8 cellular contexts compared by ENCODE assay signal in the genomic region with DNA sequence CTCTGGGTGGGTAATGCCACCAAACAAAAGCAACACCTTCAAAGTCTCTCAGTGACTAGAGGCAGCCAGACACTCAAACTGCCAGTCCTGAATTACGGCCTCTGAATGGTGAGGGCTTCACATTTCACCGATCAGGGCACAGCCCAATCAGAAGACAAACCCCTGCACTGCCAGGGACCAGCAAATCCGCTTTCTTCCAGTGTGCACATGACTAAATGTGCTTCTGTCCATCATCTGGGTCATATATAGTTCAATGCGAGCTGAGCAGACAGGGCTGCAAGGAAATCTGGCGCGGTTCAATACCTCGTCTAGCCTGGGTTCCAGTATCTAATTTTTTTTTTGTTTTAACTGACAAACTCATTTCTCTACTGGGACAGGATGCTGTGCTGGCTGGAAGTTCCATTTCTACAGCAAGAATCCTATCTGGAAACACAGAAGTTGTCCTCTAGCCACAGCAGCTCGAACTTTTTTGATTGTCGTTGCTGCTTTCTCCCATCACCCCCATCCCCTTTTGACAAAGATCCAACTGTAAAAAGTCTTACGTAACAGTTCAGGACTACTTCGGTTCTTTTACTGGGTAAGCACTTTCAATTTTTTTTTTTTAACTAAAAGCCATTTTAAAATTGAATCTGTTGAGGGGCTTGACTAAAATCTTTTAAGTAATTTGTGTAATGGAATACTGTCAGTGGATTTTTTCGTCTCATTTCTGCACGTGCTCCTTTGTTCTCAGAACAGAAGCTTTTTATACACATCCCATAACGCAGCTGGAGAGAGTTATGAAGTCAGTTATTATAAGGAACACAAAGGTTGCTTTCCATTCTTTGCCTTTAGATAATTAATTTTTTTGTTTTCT.
DNase-seq lines count a peak whose midpoint lies in the region; ATAC-seq and TF ChIP-seq lines count a peak whose summit lies in the region.

No MANE protein-coding gene starts in this region.

- TF ChIP-seq POLR2A in esophagus muscularis mucosa (IDR thresholded peaks at IDR 0.05; ENCODE audit: low read depth) = no peak

- no peak for TF ChIP-seq EP300 in esophagus muscularis mucosa (IDR thresholded peaks at IDR 0.05)

- DNase-seq in NCI-H446 (lab: John Stamatoyannopoulos, UW) (peak; percentile 68 to 89), esophagus muscularis mucosa (ENCODE audit: extremely low spot score) (no peak), mucosa of gallbladder (ENCODE audit: low spot score) (peak; percentile 72)
- peak in 2 of 3 experiments; percentile 2 to 17 for DNase-seq in activated CD8-positive, alpha-beta memory T cell treated with anti-CD3 and anti-CD28 coated beads for 48 hours (ENCODE audit: low read depth in 2 of 3, low spot score in 2 of 3)

- H3K9ac ChIP-seq in BLaER1 = peak overlapping the region; percentile 96

- intact Hi-C loops in esophagus muscularis mucosa (cut with DNase I) = no loop called here

- no peaks in the 10 kb centered on the region for H3K36me3 Mint-ChIP-seq in stimulated activated naive CD8-positive, alpha-beta T cell treated with anti-CD3 and anti-CD28 coated beads, Interleukin-15, Interleukin-2, amounts not matched to agents 100 ng/mL and 50 ng/mL, for 24 hours (ENCODE audit: low read depth)

- 1% methylated on average over 14 of the region's 14 CpGs for WGBS in esophagus muscularis mucosa

- peak overlapping the region; percentile 83 for H3K4me2 ChIP-seq in BLaER1

- H3K36me3 ChIP-seq in BLaER1 (peaks cover 6% of the 10 kb centered on the region), esophagus muscularis mucosa (no peaks in the 10 kb centered on the region)

- H3K27ac Mint-ChIP-seq in stimulated activated naive CD8-positive, alpha-beta T cell treated with anti-CD3 and anti-CD28 coated beads, Interleukin-15, Interleukin-2, amounts not matched to agents 100 ng/mL and 50 ng/mL, for 24 hours = peak overlapping the region; percentile 91

- peaks cover 2% of the 10 kb centered on the region for H3K27me3 Mint-ChIP-seq in stimulated activated naive CD8-positive, alpha-beta T cell treated with anti-CD3 and anti-CD28 coated beads, Interleukin-15, Interleukin-2, amounts not matched to agents 100 ng/mL and 50 ng/mL, for 24 hours

- peak overlapping the region; percentile 75 for H3K4me3 ChIP-seq in BLaER1
- peak overlapping the region; percentile 59 to 66 (median 61) for H3K4me3 ChIP-seq in esophagus muscularis mucosa

- H3K4me1 Mint-ChIP-seq in stimulated activated naive CD8-positive, alpha-beta T cell treated with anti-CD3 and anti-CD28 coated beads, Interleukin-15, Interleukin-2, amounts not matched to agents 100 ng/mL and 50 ng/mL, for 24 hours (ENCODE audit: low read depth) = peaks cover 35% of the 10 kb centered on the region

- ATAC-seq in GM19023 (IDR thresholded peaks at IDR 0.05; ENCODE audit: unreplicated experiment) = peak; percentile 89
- ATAC-seq in HG03342 (IDR thresholded peaks at IDR 0.05; ENCODE audit: unreplicated experiment) = peak; percentile 90

- H3K27ac ChIP-seq in BLaER1 = peak overlapping the region; percentile 98
- peak overlapping the region; percentile 70 to 76 (median 74) for H3K27ac ChIP-seq in esophagus muscularis mucosa (replicated peaks in 1 of 4)

- H3K4me1 ChIP-seq in BLaER1 (peaks cover 35% of the 10 kb centered on the region), esophagus muscularis mucosa (peaks cover 6 to 25% (median 20%) of the 10 kb centered on the region in 4 donors)

- H3K9me3 ChIP-seq in BLaER1 (0 out of 2 replicates have a peak, but pooled peaks cover 8% of the 10 kb centered on the region), esophagus muscularis mucosa (no peaks in the 10 kb centered on the region)

- TF ChIP-seq CTCF in esophagus muscularis mucosa (IDR thresholded peaks at IDR 0.05) = no peak

- no peaks in the 10 kb centered on the region for H3K9me3 Mint-ChIP-seq in stimulated activated naive CD8-positive, alpha-beta T cell treated with anti-CD3 and anti-CD28 coated beads, Interleukin-15, Interleukin-2, amounts not matched to agents 100 ng/mL and 50 ng/mL, for 24 hours

- no peaks in the 10 kb centered on the region for H4K20me1 ChIP-seq in BLaER1

- H3K27me3 ChIP-seq in BLaER1 (no peaks in the 10 kb centered on the region), esophagus muscularis mucosa (no peaks in the 10 kb centered on the region)

- H3K4me3 Mint-ChIP-seq in stimulated activated naive CD8-positive, alpha-beta T cell treated with anti-CD3 and anti-CD28 coated beads, Interleukin-15, Interleukin-2, amounts not matched to agents 100 ng/mL and 50 ng/mL, for 24 hours = peak overlapping the region; percentile 97
